ENCODE assay signal across 7 cellular contexts in genomic region chr6:43129434-43130194, GRCh38. TPM values are rescaled to one million over a fixed set of nuclear protein-coding genes. Genes with fewer than 3 reads are reported as not detected.
A peak's percentile ranks its signal among the peaks of the same experiment; 100 is the strongest.
DNase-seq lines count a peak whose midpoint lies in the region; ATAC-seq, FAIRE-seq and TF ChIP-seq lines count a peak whose summit lies in the region.

No MANE protein-coding gene starts in this region.

- H3K27me3 ChIP-seq in GM06990 (replicated peaks; ENCODE audit: control insufficient read depth, insufficient read depth, low read length) = no peaks in the 10 kb centered on the region; the same call in 1 of the 2 replicates
- H3K27me3 ChIP-seq in MM.1S (replicated peaks; ENCODE audit: insufficient read depth, low read length) = peaks cover 15% of the 10 kb centered on the region
- H3K27me3 ChIP-seq in body of pancreas = no peaks in the 10 kb centered on the region
- no peaks in the 10 kb centered on the region for H3K27me3 ChIP-seq in right lobe of liver

- no peaks in the 10 kb centered on the region for H3K9me2 ChIP-seq in MM.1S (replicated peaks; ENCODE audit: insufficient read depth, low read length)

- H3K4me2 ChIP-seq in MM.1S (ENCODE audit: low read depth, low read length) = no peak overlapping the region

- ATAC-seq in body of pancreas (no peak), right lobe of liver (peak; percentile 54 to 84 (median 75)), GM19452 (IDR thresholded peaks at IDR 0.05; ENCODE audit: unreplicated experiment) (no peak)

- H2AFZ ChIP-seq in MM.1S (ENCODE audit: low read length) = no peak overlapping the region

- FAIRE-seq in urothelium cell line (lab: Jason Lieb, UNC) = no peak

- TF ChIP-seq POLR2A in body of pancreas (IDR thresholded peaks at IDR 0.05) (no peak), right lobe of liver (IDR thresholded peaks at IDR 0.05) (no peak)

- H3K9ac ChIP-seq in MM.1S (ENCODE audit: low read length) = no peak overlapping the region

- TF ChIP-seq CTCF in GM06990 (IDR thresholded peaks at IDR 0.05; ENCODE audit: insufficient read depth, low read length, poor library complexity, severe bottlenecking) = peak; percentile 67
- peak; percentile 38 for TF ChIP-seq CTCF in MM.1S (IDR thresholded peaks at IDR 0.05; ENCODE audit: low read length)
- peak in 4 of 7 experiments; percentile 33 to 48 (median 41) for TF ChIP-seq CTCF in body of pancreas (IDR thresholded peaks at IDR 0.05)
- peak; percentile 42 to 57 (median 48) for TF ChIP-seq CTCF in right lobe of liver (IDR thresholded peaks at IDR 0.05)

- H3K4me1 ChIP-seq in MM.1S (ENCODE audit: low read length) (no peaks in the 10 kb centered on the region), body of pancreas (no peaks in the 10 kb centered on the region), right lobe of liver (no peaks in the 10 kb centered on the region)

- no peaks in the 10 kb centered on the region for H3F3A ChIP-seq in MM.1S (ENCODE audit: insufficient read depth, low read length)

- no peak for DNase-seq in GM06990 (ENCODE audit: extremely low read depth, insufficient read length)
- no peak for DNase-seq in MM.1S
- DNase-seq in body of pancreas = no peak
- peak in 1 of 3 donors; percentile 46 for DNase-seq in right lobe of liver
- DNase-seq in urothelium cell line (ENCODE audit: low spot score) = no peak
- DNase-seq in NOMO-1 (lab: John Stamatoyannopoulos, UW; ENCODE audit: unreplicated experiment in 2 of 2) = no peak

- intact Hi-C loops in body of pancreas (cut with DNase I) = no loop called here
- intact Hi-C loops in right lobe of liver (cut with DNase I) = loop anchor here in 1 of 2 donors (10.0 kb wide), 1 partner anchor 225 kb away; no protein-coding TSS in a partner anchor

- H3K9me3 ChIP-seq in MM.1S (replicated peaks; ENCODE audit: insufficient read depth, low read length) (no peaks in the 10 kb centered on the region), body of pancreas (no peaks in the 10 kb centered on the region), right lobe of liver (no peaks in the 10 kb centered on the region)

- H4K20me1 ChIP-seq in MM.1S (ENCODE audit: insufficient read depth, low read length) = no peaks in the 10 kb centered on the region

- 52 to 53% methylated on average over 13 to 15 of the region's 15 CpGs for WGBS in body of pancreas, 2 donors
- WGBS in right lobe of liver (ENCODE audit: insufficient coverage, low coverage, low lambda C conversion rate, missing lambda C conversion rate) = 42% methylated on average over 13 of the region's 15 CpGs

- H3K79me2 ChIP-seq in MM.1S (ENCODE audit: low read length) = no peaks in the 10 kb centered on the region

- H3K27ac ChIP-seq in MM.1S (ENCODE audit: low read length) (no peak overlapping the region), body of pancreas (no peak overlapping the region), right lobe of liver (no peak overlapping the region)

- H3K4me3 ChIP-seq in GM06990 (replicated peaks; ENCODE audit: low read depth, low read length) (no peak overlapping the region), MM.1S (ENCODE audit: low read length) (no peak overlapping the region), body of pancreas (no peak overlapping the region), right lobe of liver (no peak overlapping the region)

- H3K36me3 ChIP-seq in GM06990 (ENCODE audit: control insufficient read depth, insufficient read depth, low read length) (no peaks in the 10 kb centered on the region), MM.1S (replicated peaks; ENCODE audit: insufficient read depth, low read length) (no peaks in the 10 kb centered on the region), body of pancreas (replicated peaks in 1 of 2; ENCODE audit: insufficient read depth in 1 of 2, low read depth in 2 of 2) (no peaks in the 10 kb centered on the region), right lobe of liver (no peaks in the 10 kb centered on the region)

RNA-seq across cellular contexts. Expression of gene SRF, which starts 41.5 kb away (rescaled TPM):
- total RNA-seq in body of pancreas = 10 to 100 TPM; 12.7 to 30.7 TPM
- 10 to 100 TPM in 4 of 6 experiments, 1 to 10 TPM in 2; 4.9 to 17.0 (median 11.3) TPM for total RNA-seq in right lobe of liver

RNA-seq across cellular contexts. Expression of gene CUL9, which starts 52.4 kb away (rescaled TPM):
- total RNA-seq in body of pancreas (10 to 100 TPM; 34.8 to 84.4 TPM), right lobe of liver (10 to 100 TPM; 14.4 to 17.7 (median 15.2) TPM)

RNA-seq across cellular contexts. Expression of gene PTK7, which starts 53.5 kb away (rescaled TPM):
- total RNA-seq in body of pancreas (10 to 100 TPM; 26.4 to 28.0 TPM), right lobe of liver (1 to 10 TPM in 3 of 6 experiments, under 1 TPM in 3; 0.55 to 1.8 (median 0.99) TPM)

Comparison
In these comparisons a context has a peak if more than half of its experiments do, and no peak if none do; other contexts are left out.
1. ATAC-seq: peak in right lobe of liver (4 of 4); none in body of pancreas (single experiment) and GM19452 (single experiment).
2. RNA of gene PTK7, which starts 53.5 kb away (total RNA-seq): 26.4 to 28.0 TPM in body of pancreas; 0.55 to 1.8 TPM in right lobe of liver; every median in the first group is over 4 times any median in the second.
3. Peak in every context shown above with its lines, with median percentiles within 50 percentile points of each other: CTCF ChIP-seq.